ENCODE assay signal across 1 cellular context in the genomic region with DNA sequence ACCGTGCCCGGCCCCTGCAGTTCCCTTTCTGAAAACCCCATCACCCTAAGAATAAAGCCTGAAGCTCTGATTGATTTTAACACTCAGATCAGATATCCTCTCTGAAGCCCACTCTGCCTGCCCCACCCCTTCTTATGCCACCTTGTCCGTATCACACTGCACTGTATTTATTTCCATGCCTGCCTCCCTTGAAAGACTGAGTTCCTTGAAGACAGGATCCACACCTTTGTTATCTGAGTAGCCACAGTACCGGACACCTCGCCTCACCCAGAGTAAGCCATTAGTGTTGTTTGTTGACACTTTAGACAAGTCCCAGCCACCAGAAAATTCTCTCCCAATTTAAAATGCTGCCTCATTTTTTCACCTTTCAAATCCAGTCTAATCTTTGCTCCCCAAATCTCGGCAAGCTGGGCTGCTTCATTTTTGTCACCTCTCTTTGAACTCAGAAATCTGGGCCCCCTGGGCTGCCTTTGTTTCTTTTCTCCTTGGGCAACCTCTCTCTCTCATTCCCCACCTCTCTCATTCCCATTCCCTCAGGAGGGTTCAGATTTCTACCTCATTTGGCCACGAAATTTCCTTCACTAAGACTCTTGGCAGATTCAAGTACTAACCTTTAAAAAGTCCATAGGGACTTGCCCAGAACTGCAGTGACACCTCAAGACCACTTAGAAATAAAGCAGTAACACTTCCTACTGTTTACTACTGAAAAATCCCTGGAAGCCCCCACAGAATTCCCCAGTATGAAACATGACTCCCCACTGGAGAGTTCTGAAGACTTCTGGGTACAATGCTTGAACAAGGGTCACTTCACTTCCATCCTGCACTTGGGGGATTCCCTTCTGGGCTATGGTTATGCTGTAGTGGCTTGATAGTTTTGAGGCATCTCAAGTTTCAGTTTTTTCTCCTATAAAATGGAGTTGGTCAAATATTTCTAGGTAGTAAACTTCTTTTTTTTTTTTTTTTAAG.
TF ChIP-seq lines count a peak whose summit lies in the region.

No MANE protein-coding gene starts in this region.

TF ChIP-seq in IMR-90, 13 proteins besides CTCF, POLR2A, EP300 and RAD21 (continued from another document):
- TF ChIP-seq MAZ (IDR thresholded peaks at IDR 0.05; ENCODE audit: borderline replicate concordance, low read depth, low read length) = no peak
- TF ChIP-seq CEBPB (IDR thresholded peaks at IDR 0.05; ENCODE audit: low read depth, low read length) = no peak
- no peak for TF ChIP-seq MXI1 (IDR thresholded peaks at IDR 0.05; ENCODE audit: borderline replicate concordance, low read depth, low read length)
- TF ChIP-seq, protein P1, sequence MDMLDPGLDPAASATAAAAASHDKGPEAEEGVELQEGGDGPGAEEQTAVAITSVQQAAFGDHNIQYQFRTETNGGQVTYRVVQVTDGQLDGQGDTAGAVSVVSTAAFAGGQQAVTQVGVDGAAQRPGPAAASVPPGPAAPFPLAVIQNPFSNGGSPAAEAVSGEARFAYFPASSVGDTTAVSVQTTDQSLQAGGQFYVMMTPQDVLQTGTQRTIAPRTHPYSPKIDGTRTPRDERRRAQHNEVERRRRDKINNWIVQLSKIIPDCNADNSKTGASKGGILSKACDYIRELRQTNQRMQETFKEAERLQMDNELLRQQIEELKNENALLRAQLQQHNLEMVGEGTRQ (IDR thresholded peaks at IDR 0.05; ENCODE audit: low read depth, low read length) = no peak
- TF ChIP-seq RCOR1 (IDR thresholded peaks at IDR 0.05; ENCODE audit: insufficient replicate concordance, low read length) = no peak
